In genomic region chr1:208455821-208456220, GRCh38 we compare ENCODE assay signal across 18 cellular contexts.
DNase-seq lines count a peak whose midpoint lies in the region; ATAC-seq, FAIRE-seq and TF ChIP-seq lines count a peak whose summit lies in the region.
"Had no signal": no experiment of that assay in that cellular context is flagged by ENCODE, and none has a peak within 500 bp of the region (broad histone marks: within the 10 kb centered on the region; RNA-seq: fewer than 3 reads in every experiment).

No MANE protein-coding gene starts in this region.

- H3F3A ChIP-seq in SK-N-SH (replicated peaks; ENCODE audit: insufficient read depth), result no peaks in the 10 kb centered on the region

- TF ChIP-seq CTCF in SK-N-SH (IDR thresholded peaks at IDR 0.05), result no peak

- no peaks in the 10 kb centered on the region for H3K36me3 ChIP-seq in SK-N-SH (replicated peaks in 1 of 2; ENCODE audit: control insufficient read depth in 1 of 2, insufficient read depth in 2 of 2, low read length in 1 of 2)
- H3K36me3 ChIP-seq: SJSA1, thoracic aorta had no signal

- POLR2A ChIA-PET in SK-N-SH (lab: Yijun Ruan, JAX), result no interaction called here

- no peaks in the 10 kb centered on the region for H3K79me2 ChIP-seq in SK-N-SH (ENCODE audit: insufficient read depth)

- H4K20me1 ChIP-seq in SK-N-SH (ENCODE audit: insufficient read depth), result no peaks in the 10 kb centered on the region

- CTCF ChIA-PET in SK-N-SH (lab: Yijun Ruan, JAX), result no interaction called here

- no peak for TF ChIP-seq EP300 in SK-N-SH (IDR thresholded peaks at IDR 0.05; ENCODE audit: borderline replicate concordance in 1 of 2, low read depth in 1 of 2, low read length in 1 of 2)

- no peaks in the 10 kb centered on the region for H3K9me2 ChIP-seq in SK-N-SH

- H3K4me1 ChIP-seq in SK-N-SH (ENCODE audit: control insufficient read depth in 1 of 2, insufficient read depth in 2 of 2, low read depth in 1 of 2, low read length in 1 of 2), result peaks cover 3 to 4% of the 10 kb centered on the region in 2 experiments; a peak in 3 of 4 replicates

- 0 out of 2 replicates have a peak overlapping the region, but pooled peaks have one; percentile 16 for H2AFZ ChIP-seq in SK-N-SH (ENCODE audit: low read depth)

- no peak for FAIRE-seq in urothelium cell line (lab: Jason Lieb, UNC)
- FAIRE-seq: small intestine had no signal

- 65% methylated on average over 3 of the region's 3 CpGs for WGBS in SK-N-SH (ENCODE audit: low lambda C conversion rate)

- DNase-seq in DMS79 (lab: John Stamatoyannopoulos, UW) (peak; percentile 5), DMS79 treated with DMSO at 0.1 percent for 48 hours (lab: John Stamatoyannopoulos, UW) (no peak), SK-N-SH (no peak), fibroblast of peridontal ligament (ENCODE audit: extremely low read depth) (peak; percentile 14), urothelium cell line (ENCODE audit: low spot score) (peak; percentile 13), occipital lobe (lab: John Stamatoyannopoulos, UW) (no peak), NOMO-1 treated with dmso at 0.1 percent for 144 hours (lab: John Stamatoyannopoulos, UW; ENCODE audit: unreplicated experiment) (no peak)
- DNase-seq: activated effector memory CD4-positive, alpha-beta T cell treated with anti-CD3 and anti-CD28 coated beads, Interleukin-2, amount 50 U/mL, for 16 hours; HCEC 1CT; Karpas-422; NCI-H1436; small intestine had no signal

- peak overlapping the region; percentile 31 for H3K4me2 ChIP-seq in SK-N-SH

- no peaks in the 10 kb centered on the region for H3K9me3 ChIP-seq in SK-N-SH
- H3K9me3 ChIP-seq: SJSA1, thoracic aorta had no signal

- no peak overlapping the region for H3K9ac ChIP-seq in SK-N-SH

- no peak overlapping the region for H3K4me3 ChIP-seq in SK-N-SH (ENCODE audit: low read depth in 2 of 2, low read length in 1 of 2)
- H3K4me3 ChIP-seq: SJSA1, thoracic aorta had no signal

- ATAC-seq in HG03108 (IDR thresholded peaks at IDR 0.05; ENCODE audit: unreplicated experiment), result no peak
- ATAC-seq: activated CD4-positive, CD25-positive, alpha-beta regulatory T cell treated with anti-CD3 and anti-CD28 coated beads, Interleukin-2, amount 50 U/mL, for 24 hours had no signal

- TF ChIP-seq RAD21 in SK-N-SH (IDR thresholded peaks at IDR 0.05; ENCODE audit: low read length), result no peak

- H3K27ac ChIP-seq in SK-N-SH (ENCODE audit: low read depth in 2 of 2, low read length in 1 of 2), result peak overlapping the region; percentile 55 to 72
- H3K27ac ChIP-seq: 22Rv1, C4-2B, SJSA1, thoracic aorta had no signal

- no peaks in the 10 kb centered on the region for H3K27me3 ChIP-seq in SK-N-SH (ENCODE audit: insufficient read depth)
- H3K27me3 ChIP-seq: SJSA1 had no signal

TF ChIP-seq in SK-N-SH, 30 proteins besides CTCF, POLR2A, EP300 and RAD21:
- no peak for TF ChIP-seq CHD2 (IDR thresholded peaks at IDR 0.05; ENCODE audit: low read length, partially characterized antibody)
- peak; percentile 33; the same call in 1 of the 2 replicates for TF ChIP-seq PBX3 (IDR thresholded peaks at IDR 0.05)
- no peak for TF ChIP-seq TEAD4 (IDR thresholded peaks at IDR 0.05; ENCODE audit: borderline replicate concordance, insufficient read depth)
- no peak for TF ChIP-seq SIN3A (IDR thresholded peaks at IDR 0.05; ENCODE audit: borderline replicate concordance, low read depth, low read length)
- no peak for TF ChIP-seq NRF1 (IDR thresholded peaks at IDR 0.05; ENCODE audit: low read depth, low read length)
- TF ChIP-seq NFIC (IDR thresholded peaks at IDR 0.05; ENCODE audit: borderline replicate concordance), result no peak
- no peak for TF ChIP-seq MEF2A (IDR thresholded peaks at IDR 0.05; ENCODE audit: borderline replicate concordance, low read depth)
- peak; percentile 62 for TF ChIP-seq TCF12 (IDR thresholded peaks at IDR 0.05)
- TF ChIP-seq USF1 (IDR thresholded peaks at IDR 0.05; ENCODE audit: borderline replicate concordance, low read depth), result no peak
- TF ChIP-seq FOXJ3 (CRISPR knock-in tag; IDR thresholded peaks at IDR 0.05), result no peak
- peak; percentile 62 for TF ChIP-seq JUND (IDR thresholded peaks at IDR 0.05)
- peak; percentile 61; the same call in 1 of the 2 replicates for TF ChIP-seq FOSL2 (IDR thresholded peaks at IDR 0.05; ENCODE audit: borderline replicate concordance, low read depth)
- TF ChIP-seq MAX (IDR thresholded peaks at IDR 0.05; ENCODE audit: low read depth), result no peak

Comparison
In these comparisons a context has a peak if more than half of its experiments do, and no peak if none do; other contexts are left out.
1. DNase-seq: peak in DMS79 (single experiment), fibroblast of peridontal ligament (single experiment) and urothelium cell line (single experiment); none in DMS79 treated with DMSO at 0.1 percent for 48 hours (single experiment), SK-N-SH (single experiment), occipital lobe (single experiment) and NOMO-1 treated with dmso at 0.1 percent for 144 hours (single experiment).